8 cellular contexts compared by ENCODE assay signal in genomic region chr4:101306225-101306624, GRCh38. TPM values are rescaled to one million over a fixed set of nuclear protein-coding genes. Genes with fewer than 3 reads are reported as not detected.
DNase-seq lines count a peak whose midpoint lies in the region; ATAC-seq and TF ChIP-seq lines count a peak whose summit lies in the region.

No MANE protein-coding gene starts in this region.

- peaks cover 23 to 27% of the 10 kb centered on the region in 2 experiments for H3K4me1 Mint-ChIP-seq in H9

- H2BK20ac ChIP-seq in H9 (ENCODE audit: low read depth, low read length, poor library complexity, severe bottlenecking), result no peak overlapping the region

- H3K56ac ChIP-seq in H9 (ENCODE audit: insufficient read length, low read depth, low read length) (no peak overlapping the region), mesendoderm (ENCODE audit: low read length) (no peak overlapping the region)

- H3K4me1 ChIP-seq in H9 (ENCODE audit: insufficient read depth, low read length) (peaks cover 3% of the 10 kb centered on the region; the same call in 1 of the 2 replicates), mesendoderm (ENCODE audit: control insufficient read depth, low read depth, low read length) (peaks cover 7% of the 10 kb centered on the region), transverse colon (peaks cover 0 to 18% (median 9%) of the 10 kb centered on the region in 4 donors)

- WGBS in H9 (ENCODE audit: extremely low coverage, insufficient read length, low lambda C conversion rate), result no CpG with 5 or more reads among the region's 3 CpGs
- no CpG with 5 or more reads among the region's 3 CpGs for WGBS in mesendoderm (ENCODE audit: extremely low coverage, insufficient coverage, low lambda C conversion rate)
- 60 to 74% methylated on average over 3 of the region's 3 CpGs for WGBS in transverse colon (ENCODE audit: low coverage in 1 of 2), 2 donors

- no peak overlapping the region for H4K8ac ChIP-seq in H9 (replicated peaks; ENCODE audit: insufficient read length, low read depth, low read length)
- no peak overlapping the region for H4K8ac ChIP-seq in mesendoderm (ENCODE audit: low read depth, low read length)

- H3K9ac ChIP-seq in H9 (ENCODE audit: extremely low read depth, insufficient read length, low read length), result no peak overlapping the region
- no peak overlapping the region for H3K9ac ChIP-seq in mesendoderm (ENCODE audit: low read length)

- H2BK12ac ChIP-seq in H9 (ENCODE audit: insufficient read length, low read depth, low read length), result no peak overlapping the region

- TF ChIP-seq CTCF in H9 (conservative IDR thresholded peaks at IDR 0.05), result no peak
- TF ChIP-seq CTCF in transverse colon (IDR thresholded peaks at IDR 0.05), result no peak

- no peak overlapping the region for H2AFZ ChIP-seq in H9 (ENCODE audit: low read length)

- H2BK120ac ChIP-seq in H9 (ENCODE audit: low read depth, low read length, poor library complexity, severe bottlenecking) (no peak overlapping the region), mesendoderm (ENCODE audit: low read depth, low read length) (no peak overlapping the region)

- H3K27ac ChIP-seq in H9 (ENCODE audit: insufficient read length, low read depth, low read length), result no peak overlapping the region
- no peak overlapping the region for H3K27ac ChIP-seq in mesendoderm (ENCODE audit: low read depth, low read length)
- H3K27ac ChIP-seq in transverse colon, result no peak overlapping the region

- no peaks in the 10 kb centered on the region for H3K9me3 Mint-ChIP-seq in H9

- ATAC-seq in GM18519 (IDR thresholded peaks at IDR 0.05; ENCODE audit: low FRiP score, unreplicated experiment) (peak; percentile 48), HG02970 (IDR thresholded peaks at IDR 0.05; ENCODE audit: low FRiP score, unreplicated experiment) (no peak)

- DNase-seq in H9, result no peak
- peak; percentile 66 for DNase-seq in NCI-H226
- no peak for DNase-seq in mesendoderm
- no peak for DNase-seq in NCI-H1694 treated with DMSO at 0.1 percent for 48 hours (lab: John Stamatoyannopoulos, UW)
- no peak for DNase-seq in middle frontal gyrus (ENCODE audit: extremely low spot score, low spot score)
- no peak for DNase-seq in transverse colon

- TF ChIP-seq EP300 in transverse colon (IDR thresholded peaks at IDR 0.05; ENCODE audit: low read depth), result no peak

- H3K18ac ChIP-seq in H9 (ENCODE audit: insufficient read length, low read depth, low read length), result peak overlapping the region; percentile 68
- peak overlapping the region; percentile 47 for H3K18ac ChIP-seq in mesendoderm (ENCODE audit: low read length)

- no peaks in the 10 kb centered on the region for H3K27me3 Mint-ChIP-seq in H9 (ENCODE audit: low read depth)

- H4K91ac ChIP-seq in H9 (ENCODE audit: insufficient read length, low read depth, low read length), result no peak overlapping the region

- H4K5ac ChIP-seq in H9 (ENCODE audit: insufficient read length, low read depth, low read length) (no peak overlapping the region), mesendoderm (ENCODE audit: low read length) (no peak overlapping the region)

- H3T11ph ChIP-seq in H9 (ENCODE audit: low read length), result no peak overlapping the region

- no peaks in the 10 kb centered on the region for H3K23me2 ChIP-seq in H9 (ENCODE audit: insufficient read length, low read depth, low read length, poor library complexity, severe bottlenecking)

- H2BK15ac ChIP-seq in H9 (ENCODE audit: low read depth, low read length) (no peak overlapping the region), mesendoderm (replicated peaks; ENCODE audit: low read depth) (no peak overlapping the region)

- H3K4me3 Mint-ChIP-seq in H9, result peak overlapping the region in 1 of 2 experiments; percentile 43; a peak in 2 of 5 replicates

- peaks cover 10% of the 10 kb centered on the region for H3K79me1 ChIP-seq in H9 (ENCODE audit: insufficient read depth, low read depth, low read length, poor library complexity, severe bottlenecking)
- H3K79me1 ChIP-seq in mesendoderm (ENCODE audit: low read length), result peaks cover 3% of the 10 kb centered on the region

- H3K4me2 ChIP-seq in H9 (ENCODE audit: insufficient read depth, insufficient read length, low read length) (no peak overlapping the region), mesendoderm (ENCODE audit: low read length) (no peak overlapping the region)

- no peak for TF ChIP-seq POLR2A in transverse colon (IDR thresholded peaks at IDR 0.05)

- in situ Hi-C loops in transverse colon (cut with MboI; ENCODE audit: low pct_ligation_motif_present in 1 of 4, low pct_unique_long_range_greater_than_20kb in 1 of 4, low sequenced_read_pairs in 3 of 4), result no loop called here

- H3K4ac ChIP-seq in H9 (ENCODE audit: low read depth, low read length) (no peak overlapping the region), mesendoderm (ENCODE audit: low read depth, low read length) (no peak overlapping the region)

- H4K20me1 ChIP-seq in H9 (ENCODE audit: control insufficient read depth, insufficient read depth, insufficient read length), result no peaks in the 10 kb centered on the region

- no peaks in the 10 kb centered on the region for H3K9me3 ChIP-seq in H9 (ENCODE audit: control insufficient read depth, low read depth, low read length)
- no peaks in the 10 kb centered on the region for H3K9me3 ChIP-seq in transverse colon

- peaks cover 3% of the 10 kb centered on the region; the same call in 1 of the 2 replicates for H3K79me2 ChIP-seq in H9 (ENCODE audit: insufficient read depth, low read length)
- no peaks in the 10 kb centered on the region for H3K79me2 ChIP-seq in mesendoderm (ENCODE audit: control insufficient read depth, insufficient read depth, low read length)

- H3K14ac ChIP-seq in H9 (ENCODE audit: insufficient read depth, low read length), result peak overlapping the region; percentile 5; the same call in 1 of the 2 replicates

- no peaks in the 10 kb centered on the region for H3K36me3 Mint-ChIP-seq in H9 (ENCODE audit: insufficient read depth in 1 of 3, low read depth in 3 of 3)

- H3K27ac Mint-ChIP-seq in H9, result peak overlapping the region; percentile 83 to 95 (median 89)

- no peak overlapping the region for H3K23ac ChIP-seq in H9 (ENCODE audit: insufficient read length, low read depth, low read length)
- no peak overlapping the region for H3K23ac ChIP-seq in mesendoderm (ENCODE audit: low read length)

- intact Hi-C loops in transverse colon (cut with DNase I; ENCODE audit: low total_unique reads), result no loop called here

- no peaks in the 10 kb centered on the region for H3K27me3 ChIP-seq in H9 (ENCODE audit: insufficient read depth, low read length)
- no peaks in the 10 kb centered on the region for H3K27me3 ChIP-seq in mesendoderm (ENCODE audit: insufficient read depth, low read length, poor library complexity)
- H3K27me3 ChIP-seq in transverse colon, result no peaks in the 10 kb centered on the region

- H2AK5ac ChIP-seq in H9 (ENCODE audit: insufficient read length, low read length) (no peak overlapping the region), mesendoderm (ENCODE audit: low read length) (no peak overlapping the region)

- H2BK5ac ChIP-seq in H9 (ENCODE audit: insufficient read length, low read length), result no peak overlapping the region
- H2BK5ac ChIP-seq in mesendoderm (ENCODE audit: low read length), result no peak overlapping the region

- H3K4me3 ChIP-seq in mesendoderm (ENCODE audit: low read length) (no peak overlapping the region), transverse colon (no peak overlapping the region)

- H3K36me3 ChIP-seq in mesendoderm (ENCODE audit: control insufficient read depth, insufficient read depth, low read length), result no peaks in the 10 kb centered on the region
- H3K36me3 ChIP-seq in transverse colon, result no peaks in the 10 kb centered on the region

RNA-seq across cellular contexts. Expression of gene PPP3CA, which starts 41.1 kb away (rescaled TPM):
- total RNA-seq in H9 (2021) (15.5 and 16.8 TPM in 2 replicates), transverse colon (10 to 100 TPM; 29.2 to 50.7 (median 37.7) TPM)
- 34.6 TPM for polyA plus RNA-seq in mesendoderm (2013, experiment 1 of 2)
- polyA plus RNA-seq in mesendoderm (2013, experiment 2 of 2), result 35.3 TPM
